ENCODE assay signal across 9 cellular contexts in the genomic region with DNA sequence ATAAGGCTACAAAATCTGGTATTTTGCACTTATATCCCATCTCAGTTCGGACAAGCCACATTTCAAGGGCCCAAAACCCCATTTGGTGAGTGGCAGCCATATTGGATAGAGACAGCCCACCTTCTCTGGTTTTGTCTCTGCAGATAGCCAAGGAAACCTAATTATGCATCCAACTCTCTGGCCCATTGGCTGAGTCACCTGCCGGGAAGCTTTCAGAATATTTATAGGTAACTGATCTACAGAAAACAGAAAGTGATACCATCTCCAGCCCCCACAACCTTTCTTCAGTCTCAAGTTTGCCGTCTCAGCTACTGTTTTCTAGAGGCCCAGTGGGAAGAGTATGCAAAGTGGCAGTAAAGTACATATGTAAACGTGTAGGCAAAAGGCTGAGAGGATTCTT. TPM values are rescaled to one million over a fixed set of nuclear protein-coding genes. Genes with fewer than 3 reads are reported as not detected.
DNase-seq lines count a peak whose midpoint lies in the region; ATAC-seq and TF ChIP-seq lines count a peak whose summit lies in the region.
"Had no signal": no experiment of that assay in that cellular context is flagged by ENCODE, and none has a peak within 500 bp of the region (broad histone marks: within the 10 kb centered on the region; RNA-seq: fewer than 3 reads in every experiment).

No MANE protein-coding gene starts in this region.

- ATAC-seq in GM19035 (IDR thresholded peaks at IDR 0.05; ENCODE audit: unreplicated experiment) (peak; percentile 95), HG02885 (IDR thresholded peaks at IDR 0.05; ENCODE audit: poor library complexity, unreplicated experiment) (peak; percentile 93), esophagus mucosa (no peak)

- DNase-seq in activated CD4-positive, alpha-beta T cell treated with anti-CD3 and anti-CD28 coated beads, Interleukin-2, amount 50 U/mL, for 4 hours, result peak; percentile 33 to 51
- DNase-seq in stimulated activated CD4-positive, alpha-beta T cell treated with anti-CD3 and anti-CD28 coated beads, Interleukin-4, amount 100 ng/mL, for 24 hours, result peak; percentile 82
- DNase-seq in NCI-H2196 (lab: John Stamatoyannopoulos, UW; ENCODE audit: unreplicated experiment), result no peak
- no peak for DNase-seq in breast epithelium (ENCODE audit: low spot score in 2 of 2)
- no peak for DNase-seq in NCI-H2081 (lab: John Stamatoyannopoulos, UW)

- intact Hi-C loops in breast epithelium (cut with DNase I; ENCODE audit: low total_unique reads), result no loop called here

- no peak for TF ChIP-seq CTCF in breast epithelium (IDR thresholded peaks at IDR 0.05)

- H3K27ac ChIP-seq in breast epithelium, result no peak overlapping the region
- H3K27ac ChIP-seq: right atrium auricular region had no signal

- H3K27me3 ChIP-seq in breast epithelium, result no peaks in the 10 kb centered on the region
- H3K27me3 ChIP-seq: right atrium auricular region had no signal

- no peaks in the 10 kb centered on the region for H3K4me1 ChIP-seq in breast epithelium
- H3K4me1 ChIP-seq: right atrium auricular region had no signal

- no peak for TF ChIP-seq POLR2A in breast epithelium (IDR thresholded peaks at IDR 0.05)

- no peaks in the 10 kb centered on the region for H3K36me3 ChIP-seq in breast epithelium
- H3K36me3 ChIP-seq: right atrium auricular region had no signal

- H3K9me3 ChIP-seq in breast epithelium, result no peaks in the 10 kb centered on the region

- H3K4me3 ChIP-seq in breast epithelium, result no peak overlapping the region
- H3K4me3 ChIP-seq: right atrium auricular region had no signal

RNA-seq across cellular contexts. Expression of a gene that starts 33.7 kb away (rescaled TPM):
- 100 to 1,000 TPM in 2 of 3 donors, 10 to 100 TPM in 1; 97.7 to 135 (median 106) TPM for total RNA-seq in breast epithelium
- total RNA-seq in esophagus mucosa, result 109 TPM

Comparison
In these comparisons a context has a peak if more than half of its experiments do, and no peak if none do; other contexts are left out.
1. DNase-seq: peak in activated CD4-positive, alpha-beta T cell treated with anti-CD3 and anti-CD28 coated beads, Interleukin-2, amount 50 U/mL, for 4 hours (2 of 2) and stimulated activated CD4-positive, alpha-beta T cell treated with anti-CD3 and anti-CD28 coated beads, Interleukin-4, amount 100 ng/mL, for 24 hours (single experiment); none in NCI-H2196 (single experiment), breast epithelium (0 of 2) and NCI-H2081 (0 of 2).